Comparison of ENCODE assay signal across 18 cellular contexts in genomic region chr22:40001800-40002577, GRCh38. TPM values are rescaled to one million over a fixed set of nuclear protein-coding genes. Genes with fewer than 3 reads are reported as not detected.
DNase-seq lines count a peak whose midpoint lies in the region; ATAC-seq and TF ChIP-seq lines count a peak whose summit lies in the region.
"Had no signal": no experiment of that assay in that cellular context is flagged by ENCODE, and none has a peak within 500 bp of the region (broad histone marks: within the 10 kb centered on the region; RNA-seq: fewer than 3 reads in every experiment).

No MANE protein-coding gene starts in this region.

- H3K4me1 ChIP-seq in HUES48 (ENCODE audit: control insufficient read depth, insufficient read depth, low read length) (peaks cover 48% of the 10 kb centered on the region), osteoblast (ENCODE audit: insufficient read depth, low read length) (no peaks in the 10 kb centered on the region)

- no peak overlapping the region for H3K4me3 ChIP-seq in HUES48 (ENCODE audit: low read depth, low read length)
- H3K4me3 ChIP-seq in fibroblast of the aortic adventitia (ENCODE audit: low read depth, low read length): no peak overlapping the region
- no peak overlapping the region for H3K4me3 ChIP-seq in osteoblast (ENCODE audit: insufficient read depth, low read length)

- H3K27ac ChIP-seq in HUES48 (ENCODE audit: low read depth, low read length): peak overlapping the region; percentile 37
- H3K27ac ChIP-seq in osteoblast (ENCODE audit: low read depth, low read length): no peak overlapping the region

- no peaks in the 10 kb centered on the region for H3K27me3 ChIP-seq in HUES48 (ENCODE audit: control insufficient read depth, insufficient read depth, low read length)
- H3K27me3 ChIP-seq in osteoblast (ENCODE audit: insufficient read depth, low read length): peaks cover 21% of the 10 kb centered on the region

- H4K20me1 ChIP-seq in osteoblast (ENCODE audit: insufficient read depth, low read length): no peaks in the 10 kb centered on the region

- no peak overlapping the region for H3K9ac ChIP-seq in HUES48 (ENCODE audit: low read depth, low read length)

- ATAC-seq in GM18520 (IDR thresholded peaks at IDR 0.05; ENCODE audit: unreplicated experiment): no peak
- ATAC-seq: HCT116, T-cell had no signal

- no peaks in the 10 kb centered on the region for H3K9me3 ChIP-seq in HUES48 (ENCODE audit: control insufficient read depth, insufficient read depth, low read length)
- H3K9me3 ChIP-seq in osteoblast (ENCODE audit: low read depth, low read length): no peaks in the 10 kb centered on the region

- no peaks in the 10 kb centered on the region for H3K79me2 ChIP-seq in osteoblast (ENCODE audit: insufficient read depth, low read length)

- DNase-seq in SW480 (ENCODE audit: low spot score) (peak; percentile 34), fibroblast of the aortic adventitia (ENCODE audit: low read depth) (peak; percentile 3), osteoblast (ENCODE audit: insufficient read length, low spot score, missing footprints) (peak; percentile 22), UCSD-AML1 (lab: John Stamatoyannopoulos, UW; ENCODE audit: unreplicated experiment) (no peak)
- DNase-seq in activated naive CD4-positive, alpha-beta T cell treated with anti-CD3 and anti-CD28 coated beads, Interleukin-2, amount 50 U/mL, for 16 hours: no peak
- no peak for DNase-seq in stimulated activated CD4-positive, alpha-beta T cell treated with anti-CD3 and anti-CD28 coated beads, Interleukin-12 subunit alpha, Interleukin-12 subunit beta, amount 100 ng/mL, for 4 hours
- DNase-seq: activated effector memory CD4-positive, alpha-beta T cell treated with Interleukin-2 at 50 U/mL for 16 hours; NCI-H1048; NCI-H748 treated with DMSO at 0.1 percent for 48 hours; nucleus accumbens; stimulated activated CD4-positive, alpha-beta T cell treated with anti-CD3 and anti-CD28 coated beads, Interleukin-4, amount 100 ng/mL, for 1 hour; T-cell had no signal

- peaks cover 9% of the 10 kb centered on the region for H3K36me3 ChIP-seq in HUES48 (ENCODE audit: control insufficient read depth, insufficient read depth, low read length)
- H3K36me3 ChIP-seq in osteoblast (ENCODE audit: insufficient read depth, low read length): no peaks in the 10 kb centered on the region

- no peak overlapping the region for H2AFZ ChIP-seq in osteoblast (ENCODE audit: low read length)

- TF ChIP-seq CTCF in fibroblast of the aortic adventitia (IDR thresholded peaks at IDR 0.05; ENCODE audit: insufficient read depth, low read length) (no peak), osteoblast (IDR thresholded peaks at IDR 0.05; ENCODE audit: extremely low read depth, low read depth, low read length) (no peak)

- no peak overlapping the region for H3K4me2 ChIP-seq in osteoblast (ENCODE audit: insufficient read depth, low read length)

RNA-seq across cellular contexts. Expression of gene FAM83F, which starts 7.2 kb away (rescaled TPM):
- not detected in 2 replicates for total RNA-seq in fibroblast of the aortic adventitia (ENCODE audit: low replicate concordance)
- total RNA-seq in osteoblast: not detected in 2 replicates
- total RNA-seq: endothelial cell of umbilical vein had no signal

RNA-seq across cellular contexts. Expression of gene TMA7B, which starts 41.8 kb away (rescaled TPM):
- total RNA-seq in fibroblast of the aortic adventitia (ENCODE audit: low replicate concordance): not detected in 2 replicates
- total RNA-seq in osteoblast: not detected in 2 replicates
- total RNA-seq: endothelial cell of umbilical vein, glomerular endothelial cell, mesenteric fat pad had no signal

Comparison
In these comparisons a context has a peak if more than half of its experiments do, and no peak if none do; other contexts are left out.
1. DNase-seq: peak in SW480 (single experiment), fibroblast of the aortic adventitia (single experiment) and osteoblast (single experiment); none in UCSD-AML1 (single experiment), activated naive CD4-positive, alpha-beta T cell treated with anti-CD3 and anti-CD28 coated beads, Interleukin-2, amount 50 U/mL, for 16 hours (single experiment) and stimulated activated CD4-positive, alpha-beta T cell treated with anti-CD3 and anti-CD28 coated beads, Interleukin-12 subunit alpha, Interleukin-12 subunit beta, amount 100 ng/mL, for 4 hours (single experiment).